Comparison of ENCODE assay signal across 17 cellular contexts in genomic region chr11:85710912-85711311, GRCh38. TPM values are rescaled to one million over a fixed set of nuclear protein-coding genes. Genes with fewer than 3 reads are reported as not detected.
A peak's percentile ranks its signal among the peaks of the same experiment; 100 is the strongest.
DNase-seq lines count a peak whose midpoint lies in the region; TF ChIP-seq lines count a peak whose summit lies in the region.
"Had no signal": no experiment of that assay in that cellular context is flagged by ENCODE, and none has a peak within 500 bp of the region (broad histone marks: within the 10 kb centered on the region; RNA-seq: fewer than 3 reads in every experiment).

No MANE protein-coding gene starts in this region.

- TF ChIP-seq CTCF in brain (conservative IDR thresholded peaks at IDR 0.05) (no peak), type B pancreatic cell (conservative IDR thresholded peaks at IDR 0.05) (no peak)

- H3K27ac Mint-ChIP-seq in brain (peak overlapping the region in 4 of 5 experiments; percentile 6 to 65 (median 26)), type B pancreatic cell (peak overlapping the region; percentile 18)

- peak; percentile 28 for DNase-seq in NCI-H2171 treated with DMSO at 0.1 percent for 48 hours (lab: John Stamatoyannopoulos, UW)
- no peak for DNase-seq in NCI-H2171 (lab: John Stamatoyannopoulos, UW)
- peak; percentile 16 for DNase-seq in iris pigment epithelial cell (ENCODE audit: low read depth)
- no peak for DNase-seq in type B pancreatic cell (ENCODE audit: extremely low spot score, unreplicated experiment)
- DNase-seq in iPS-NIHi7 (ENCODE audit: extremely low spot score): no peak
- DNase-seq in NAMALWA (ENCODE audit: low spot score): no peak
- DNase-seq in HPDE6-E6E7 (ENCODE audit: extremely low spot score): no peak
- DNase-seq: 8988T; CD8-positive, alpha-beta memory T cell; DND-41; GF-D8; NCI-H1436; NCI-H2029 treated with DMSO at 0.1 percent for 48 hours; NCI-H345; PC-9 had no signal

- H3K36me3 Mint-ChIP-seq in brain (no peaks in the 10 kb centered on the region), type B pancreatic cell (peaks cover 10% of the 10 kb centered on the region)

- no peak overlapping the region for H3K4me3 Mint-ChIP-seq in brain
- H3K4me3 Mint-ChIP-seq in type B pancreatic cell: peak overlapping the region; percentile 29
- H3K4me3 Mint-ChIP-seq: CD8-positive, alpha-beta memory T cell had no signal

- no peaks in the 10 kb centered on the region for H3K9me3 Mint-ChIP-seq in brain
- H3K9me3 Mint-ChIP-seq in type B pancreatic cell: no peaks in the 10 kb centered on the region
- H3K9me3 Mint-ChIP-seq: CD8-positive, alpha-beta memory T cell had no signal

- H3K4me1 Mint-ChIP-seq in brain (peaks cover 14% of the 10 kb centered on the region), type B pancreatic cell (ENCODE audit: unreplicated experiment) (peaks cover 16% of the 10 kb centered on the region)

- H3K27me3 Mint-ChIP-seq in brain (no peaks in the 10 kb centered on the region), type B pancreatic cell (no peaks in the 10 kb centered on the region)

RNA-seq across cellular contexts. Expression of gene CCDC89, which starts 24.9 kb away (rescaled TPM):
- polyA plus RNA-seq in brain (ENCODE audit: insufficient read depth, low read depth, low replicate concordance): 2.3 TPM
- 0.19 and 0.77 TPM in 2 replicates for total RNA-seq in type B pancreatic cell (ENCODE audit: low replicate concordance)
- total RNA-seq: H4 had no signal
- polyA plus RNA-seq: CD8-positive, alpha-beta memory T cell had no signal

RNA-seq across cellular contexts. Expression of gene CREBZF, which starts 46.0 kb away (rescaled TPM):
- polyA plus RNA-seq in brain (ENCODE audit: insufficient read depth, low read depth, low replicate concordance): 21.7 TPM
- total RNA-seq in type B pancreatic cell (ENCODE audit: low replicate concordance): 43.2 and 55.7 TPM in 2 replicates

Comparison
In these comparisons a context has a peak if more than half of its experiments do, and no peak if none do; other contexts are left out.
1. DNase-seq: peak in NCI-H2171 treated with DMSO at 0.1 percent for 48 hours (single experiment) and iris pigment epithelial cell (single experiment); none in NCI-H2171 (single experiment), type B pancreatic cell (single experiment), iPS-NIHi7 (single experiment), NAMALWA (single experiment) and HPDE6-E6E7 (single experiment).